In genomic region chr1:233933339-233933738, GRCh38 we compare ENCODE assay signal across 37 cellular contexts. TPM values are rescaled to one million over a fixed set of nuclear protein-coding genes. Genes with fewer than 3 reads are reported as not detected.
"Had no signal": no experiment of that assay in that cellular context is flagged by ENCODE, and none has a peak within 500 bp of the region (broad histone marks: within the 10 kb centered on the region; RNA-seq: fewer than 3 reads in every experiment).

No MANE protein-coding gene starts in this region.

- H3K36me3 ChIP-seq: adrenal gland, brain microvascular endothelial cell, breast epithelium had no signal

- H3K9me3 ChIP-seq: adrenal gland, body of pancreas, breast epithelium had no signal

- H3K36me3 Mint-ChIP-seq: activated CD4-positive, alpha-beta memory T cell treated with anti-CD3 and anti-CD28 coated beads for 36 hours; activated naive CD4-positive, alpha-beta T cell treated with anti-CD3 and anti-CD28 coated beads, Interleukin-2, amount 50 U/mL, for 72 hours; activated naive CD8-positive, alpha-beta T cell treated with anti-CD3 and anti-CD28 coated beads for 36 hours; T-cell had no signal

- H3K27me3 ChIP-seq: adrenal gland, body of pancreas, brain microvascular endothelial cell, breast epithelium had no signal

- FAIRE-seq: astrocyte, TTC549 had no signal

- H3K27ac ChIP-seq: adrenal gland, body of pancreas, brain microvascular endothelial cell, breast epithelium, VCaP had no signal

- H3K9me3 Mint-ChIP-seq: activated B cell treated with CpG ODN at 0.5 μM for 24 hours; activated CD4-positive, alpha-beta memory T cell treated with anti-CD3 and anti-CD28 coated beads for 36 hours; activated CD4-positive, alpha-beta T cell treated with anti-CD3 and anti-CD28 coated beads, Interleukin-2, amount 10 ng/mL, durations not matched to agents 24 days and 14 days; activated CD8-positive, alpha-beta T cell treated with anti-CD3 and anti-CD28 coated beads for 36 hours; activated naive CD4-positive, alpha-beta T cell treated with anti-CD3 and anti-CD28 coated beads for 36 hours; activated naive CD4-positive, alpha-beta T cell treated with anti-CD3 and anti-CD28 coated beads, Interleukin-2, amount 50 U/mL, for 72 hours; activated naive CD8-positive, alpha-beta T cell treated with anti-CD3 and anti-CD28 coated beads for 36 hours; activated T-cell treated with anti-CD3 and anti-CD28 coated beads, Interleukin-2, amount 50 U/mL, for 4 hours; activated T-cell treated with anti-CD3 and anti-CD28 coated beads, Interleukin-2, amount 50 U/mL, for 72 hours; activated T-helper 1 cell treated with anti-CD3 and anti-CD28 coated beads, Interleukin-12 subunit alpha, Interleukin-12 subunit beta, Interleukin-2, Interleukin-4 antibody, amounts not matched to agents 30 ng/mL and 10 ng/mL and 1 ng/mL, durations not matched to agents 14 hours and 24 hours and 36 hours; activated T-helper 17 cell treated with anti-CD3 and anti-CD28 coated beads, Interleukin-2, amount 50 U/mL, for 72 hours; T-cell; T-helper 2 cell treated with Interferon-gamma antibody and Interleukin-4, amounts not matched to agents 5 μg/mL and 100 μg/mL, for 36 hours had no signal

- DNase-seq: activated B cell treated with CpG ODN at 0.5 μM for 24 hours; activated CD4-positive, alpha-beta memory T cell treated with anti-CD3 and anti-CD28 coated beads for 36 hours; activated CD4-positive, alpha-beta T cell treated with anti-CD3 and anti-CD28 coated beads for 4 hours; activated CD4-positive, alpha-beta T cell treated with anti-CD3 and anti-CD28 coated beads, Interleukin-2, amount 10 ng/mL, durations not matched to agents 24 days and 14 days; activated CD4-positive, alpha-beta T cell treated with anti-CD3 and anti-CD28 coated beads, Interleukin-2, amount 50 U/mL, for 1 hour; activated CD4-positive, alpha-beta T cell treated with anti-CD3 and anti-CD28 coated beads, Interleukin-2, amount 50 U/mL, for 4 hours; activated CD4-positive, CD25-positive, alpha-beta regulatory T cell treated with anti-CD3 and anti-CD28 coated beads, Interleukin-2, amount 50 U/mL, for 72 hours; activated CD8-positive, alpha-beta memory T cell treated with anti-CD3 and anti-CD28 coated beads, Interleukin-2, amount 50 U/mL, for 4 hours; activated CD8-positive, alpha-beta T cell treated with anti-CD3 and anti-CD28 coated beads for 36 hours; activated effector memory CD4-positive, alpha-beta T cell treated with anti-CD3 and anti-CD28 coated beads, Interleukin-2, amount 50 U/mL, for 16 hours; activated gamma-delta T cell treated with Interleukin-2 at 50 U/mL for 16 hours; activated naive CD4-positive, alpha-beta T cell; activated naive CD4-positive, alpha-beta T cell treated with anti-CD3 and anti-CD28 coated beads for 36 hours; activated naive CD4-positive, alpha-beta T cell treated with anti-CD3 and anti-CD28 coated beads, Interleukin-2, amount 50 U/mL, for 16 hours; activated naive CD8-positive, alpha-beta T cell treated with anti-CD3 and anti-CD28 coated beads for 36 hours; activated T-cell treated with anti-CD3 and anti-CD28 coated beads for 4 hours; activated T-cell treated with anti-CD3 and anti-CD28 coated beads, Interleukin-2, amount 50 U/mL, for 1 hour; activated T-cell treated with anti-CD3 and anti-CD28 coated beads, Interleukin-2, amount 50 U/mL, for 4 hours; activated T-cell treated with anti-CD3 and anti-CD28 coated beads, Interleukin-2, amount 50 U/mL, for 72 hours; adrenal gland; amniotic stem cell; aorta; body of pancreas; brain microvascular endothelial cell; central memory CD4-positive, alpha-beta T cell; T-cell; T-helper 2 cell; T-helper 9 cell had no signal

- H3K4me3 ChIP-seq: adrenal gland, body of pancreas, breast epithelium had no signal

- H3K27me3 Mint-ChIP-seq: activated B cell treated with CpG ODN at 0.5 μM for 24 hours; activated CD4-positive, alpha-beta T cell treated with anti-CD3 and anti-CD28 coated beads, Interleukin-2, amount 10 ng/mL, durations not matched to agents 24 days and 14 days had no signal

- H3K4me3 Mint-ChIP-seq: activated B cell treated with CpG ODN at 0.5 μM for 24 hours; activated CD4-positive, alpha-beta memory T cell treated with anti-CD3 and anti-CD28 coated beads for 36 hours; activated CD4-positive, alpha-beta T cell treated with anti-CD3 and anti-CD28 coated beads, Interleukin-2, amount 10 ng/mL, durations not matched to agents 24 days and 14 days; activated CD8-positive, alpha-beta T cell treated with anti-CD3 and anti-CD28 coated beads for 36 hours; activated naive CD4-positive, alpha-beta T cell treated with anti-CD3 and anti-CD28 coated beads for 36 hours; activated naive CD8-positive, alpha-beta T cell treated with anti-CD3 and anti-CD28 coated beads for 36 hours; activated T-cell treated with anti-CD3 and anti-CD28 coated beads, Interleukin-2, amount 50 U/mL, for 4 hours; activated T-cell treated with anti-CD3 and anti-CD28 coated beads, Interleukin-2, amount 50 U/mL, for 72 hours; activated T-helper 1 cell treated with anti-CD3 and anti-CD28 coated beads, Interleukin-12 subunit alpha, Interleukin-12 subunit beta, Interleukin-2, Interleukin-4 antibody, amounts not matched to agents 30 ng/mL and 10 ng/mL and 1 ng/mL, durations not matched to agents 14 hours and 24 hours and 36 hours; activated T-helper 17 cell treated with anti-CD3 and anti-CD28 coated beads, Interleukin-2, amount 50 U/mL, for 72 hours; T-cell; T-helper 2 cell treated with Interferon-gamma antibody and Interleukin-4, amounts not matched to agents 5 μg/mL and 100 μg/mL, for 36 hours had no signal

- ATAC-seq: activated CD8-positive, alpha-beta T cell treated with anti-CD3 and anti-CD28 coated beads for 36 hours; activated naive CD4-positive, alpha-beta T cell treated with anti-CD3 and anti-CD28 coated beads, Interleukin-2, amount 50 U/mL, for 72 hours; activated T-cell treated with anti-CD3 and anti-CD28 coated beads, Interleukin-2, amount 50 U/mL, for 4 hours; activated T-cell treated with anti-CD3 and anti-CD28 coated beads, Interleukin-2, amount 50 U/mL, for 72 hours; activated T-helper 17 cell treated with anti-CD3 and anti-CD28 coated beads, Interleukin-2, amount 50 U/mL, for 72 hours; body of pancreas; T-cell had no signal

- H3K27ac Mint-ChIP-seq: activated B cell treated with CpG ODN at 0.5 μM for 24 hours; activated CD4-positive, alpha-beta memory T cell treated with anti-CD3 and anti-CD28 coated beads for 36 hours; activated CD4-positive, alpha-beta T cell treated with anti-CD3 and anti-CD28 coated beads, Interleukin-2, amount 10 ng/mL, durations not matched to agents 24 days and 14 days; activated CD8-positive, alpha-beta T cell treated with anti-CD3 and anti-CD28 coated beads for 36 hours; activated naive CD4-positive, alpha-beta T cell treated with anti-CD3 and anti-CD28 coated beads for 36 hours; activated naive CD4-positive, alpha-beta T cell treated with anti-CD3 and anti-CD28 coated beads, Interleukin-2, amount 50 U/mL, for 72 hours; activated naive CD8-positive, alpha-beta T cell treated with anti-CD3 and anti-CD28 coated beads for 36 hours; activated T-cell treated with anti-CD3 and anti-CD28 coated beads, Interleukin-2, amount 50 U/mL, for 72 hours; activated T-helper 1 cell treated with anti-CD3 and anti-CD28 coated beads, Interleukin-12 subunit alpha, Interleukin-12 subunit beta, Interleukin-2, Interleukin-4 antibody, amounts not matched to agents 30 ng/mL and 10 ng/mL and 1 ng/mL, durations not matched to agents 14 hours and 24 hours and 36 hours; activated T-helper 17 cell treated with anti-CD3 and anti-CD28 coated beads, Interleukin-2, amount 50 U/mL, for 72 hours; T-cell; T-helper 2 cell treated with Interferon-gamma antibody and Interleukin-4, amounts not matched to agents 5 μg/mL and 100 μg/mL, for 36 hours had no signal

- H3K4me1 ChIP-seq: adrenal gland, body of pancreas, breast epithelium had no signal

- H3K4me1 Mint-ChIP-seq: activated B cell treated with CpG ODN at 0.5 μM for 24 hours; activated CD4-positive, alpha-beta T cell treated with anti-CD3 and anti-CD28 coated beads, Interleukin-2, amount 10 ng/mL, durations not matched to agents 24 days and 14 days; activated naive CD8-positive, alpha-beta T cell treated with anti-CD3 and anti-CD28 coated beads for 36 hours; activated T-helper 17 cell treated with anti-CD3 and anti-CD28 coated beads, Interleukin-2, amount 50 U/mL, for 72 hours; T-cell had no signal

RNA-seq across cellular contexts. Expression of gene SLC35F3, which starts 28.9 kb away (rescaled TPM):
- total RNA-seq: activated B cell treated with CpG ODN at 0.5 μM for 24 hours; activated naive CD4-positive, alpha-beta T cell treated with anti-CD3 and anti-CD28 coated beads for 36 hours; cardiac septum had no signal
- polyA plus RNA-seq: aorta had no signal
